In the genomic region with DNA sequence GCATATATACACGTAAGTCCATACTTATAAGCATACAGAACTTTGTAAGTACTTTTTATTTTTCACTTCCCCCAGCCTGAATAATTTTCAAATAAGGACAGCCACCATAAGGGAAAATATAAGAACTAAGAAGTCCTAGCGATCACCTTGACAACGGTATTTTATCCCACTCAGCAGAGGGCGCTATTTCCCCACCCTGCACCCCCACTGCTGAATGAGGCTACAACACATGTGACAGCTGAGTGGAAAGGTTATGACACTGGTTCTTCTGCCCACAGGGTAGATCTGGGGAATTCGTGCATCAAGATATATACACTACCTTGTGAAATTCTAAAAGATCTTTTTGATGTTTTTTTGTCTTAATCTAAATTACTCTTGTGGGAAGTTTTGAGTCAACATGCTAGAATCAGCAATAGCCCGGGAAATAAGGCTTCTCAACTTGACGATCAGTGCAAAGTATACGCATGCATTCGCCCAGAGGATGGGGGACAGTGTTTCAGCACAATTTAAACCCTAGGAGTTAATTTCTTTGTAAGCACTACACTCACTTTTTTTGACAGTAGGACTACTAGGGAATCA, we compare ENCODE assay signal across 8 cellular contexts.
A peak's percentile ranks its signal among the peaks of the same experiment; 100 is the strongest.
DNase-seq lines count a peak whose midpoint lies in the region; ATAC-seq and TF ChIP-seq lines count a peak whose summit lies in the region.

No MANE protein-coding gene starts in this region.

- H3K23ac ChIP-seq in mesenchymal stem cell (ENCODE audit: low read length in 2 of 2), result no peak overlapping the region

- H2AK5ac ChIP-seq in mesenchymal stem cell (ENCODE audit: low read length, severe bottlenecking), result no peak overlapping the region

- no peak overlapping the region for H3K4ac ChIP-seq in mesenchymal stem cell (ENCODE audit: low read depth in 1 of 2, low read length in 2 of 2)

- 52% methylated on average over 8 of the region's 9 CpGs for WGBS in mesenchymal stem cell

- DNase-seq in G401 (ENCODE audit: low spot score) (peak; percentile 8), MG63 (peak; percentile 15), chondrocyte (ENCODE audit: low spot score) (no peak), mesenchymal stem cell (peak; percentile 59), NCI-H2227 treated with DMSO at 0.1 percent for 48 hours (lab: John Stamatoyannopoulos, UW) (no peak)
- DNase-seq in activated CD4-positive, CD25-positive, alpha-beta regulatory T cell treated with anti-CD3 and anti-CD28 coated beads, Interleukin-2, amount 50 U/mL, for 16 hours (ENCODE audit: low read depth, low spot score), result peak; percentile 24
- peak; percentile 22 for DNase-seq in stimulated activated CD8-positive, alpha-beta memory T cell treated with anti-CD3 and anti-CD28 coated beads, Interleukin-7, amount 100 ng/mL, for 24 hours (ENCODE audit: low read depth)

- H3K27ac Mint-ChIP-seq in chondrocyte (ENCODE audit: unreplicated experiment), result no peak overlapping the region

- no peak overlapping the region for H3K4me2 ChIP-seq in mesenchymal stem cell (ENCODE audit: low read length, poor library complexity, severe bottlenecking)

- H3K9me3 ChIP-seq in MG63, result no peaks in the 10 kb centered on the region
- no peaks in the 10 kb centered on the region for H3K9me3 ChIP-seq in mesenchymal stem cell (ENCODE audit: control insufficient read depth, low read length)

- H3K4me1 ChIP-seq in mesenchymal stem cell (ENCODE audit: control insufficient read depth, insufficient read depth, low read depth, low read length), result no peaks in the 10 kb centered on the region

- no peak overlapping the region for H2BK5ac ChIP-seq in mesenchymal stem cell (ENCODE audit: low read depth, low read length, poor library complexity, severe bottlenecking)

- H3K4me3 Mint-ChIP-seq in chondrocyte (ENCODE audit: unreplicated experiment), result no peak overlapping the region

- H2BK12ac ChIP-seq in mesenchymal stem cell (ENCODE audit: low read length in 2 of 2), result no peak overlapping the region

- H3K4me1 Mint-ChIP-seq in chondrocyte (ENCODE audit: low read depth), result no peaks in the 10 kb centered on the region

- no peaks in the 10 kb centered on the region for H3K9me3 Mint-ChIP-seq in chondrocyte (ENCODE audit: low read depth)

- no peak overlapping the region for H2BK15ac ChIP-seq in mesenchymal stem cell (ENCODE audit: low read depth, poor library complexity, severe bottlenecking)

- in situ Hi-C loops in G401 (cut with HindIII; ENCODE audit: low sequenced_read_pairs), result no loop called here

- H2AFZ ChIP-seq in mesenchymal stem cell (ENCODE audit: low read depth, low read length), result no peak overlapping the region

- H4K91ac ChIP-seq in mesenchymal stem cell (ENCODE audit: low read length), result no peak overlapping the region

- H3K27me3 Mint-ChIP-seq in chondrocyte (ENCODE audit: low read depth), result peaks cover 43% of the 10 kb centered on the region

- peak; percentile 81 for TF ChIP-seq CTCF in chondrocyte (IDR thresholded peaks at IDR 0.05)

- H3K27ac ChIP-seq in mesenchymal stem cell (ENCODE audit: low read length, poor library complexity, severe bottlenecking), result no peak overlapping the region

- no peaks in the 10 kb centered on the region for H3K27me3 ChIP-seq in MG63
- H3K27me3 ChIP-seq in mesenchymal stem cell (ENCODE audit: control insufficient read depth in 1 of 2, insufficient read depth in 1 of 2, low read length in 2 of 2), result peaks cover 6 to 11% of the 10 kb centered on the region in 2 experiments

- peak; percentile 80 for ATAC-seq in GM21825 (IDR thresholded peaks at IDR 0.05; ENCODE audit: unreplicated experiment)

- H2BK120ac ChIP-seq in mesenchymal stem cell (ENCODE audit: low read depth, low read length), result no peak overlapping the region

- H3K36me3 ChIP-seq in MG63 (no peaks in the 10 kb centered on the region), mesenchymal stem cell (ENCODE audit: control insufficient read depth in 1 of 2, insufficient read depth in 2 of 2, low read depth in 1 of 2, low read length in 2 of 2) (no peaks in the 10 kb centered on the region)

- H4K8ac ChIP-seq in mesenchymal stem cell (ENCODE audit: low read length), result no peak overlapping the region

- H3K79me1 ChIP-seq in mesenchymal stem cell (replicated peaks; ENCODE audit: low read length, poor library complexity, severe bottlenecking), result no peaks in the 10 kb centered on the region

- H3K4me3 ChIP-seq in MG63 (no peak overlapping the region), mesenchymal stem cell (ENCODE audit: insufficient read depth in 1 of 2, low read depth in 1 of 2, low read length in 2 of 2) (no peak overlapping the region)

- no peak overlapping the region for H3K18ac ChIP-seq in mesenchymal stem cell (ENCODE audit: low read depth in 1 of 2, low read length in 2 of 2)

- H3K36me3 Mint-ChIP-seq in chondrocyte (ENCODE audit: low read depth), result peaks cover 2% of the 10 kb centered on the region

- H3K14ac ChIP-seq in mesenchymal stem cell (ENCODE audit: low read length in 2 of 2), result no peak overlapping the region

- H3K9ac ChIP-seq in mesenchymal stem cell (ENCODE audit: low read length), result no peak overlapping the region

Comparison
In these comparisons a context has a peak if more than half of its experiments do, and no peak if none do; other contexts are left out.
1. DNase-seq: peak in G401 (single experiment), MG63 (single experiment), activated CD4-positive, CD25-positive, alpha-beta regulatory T cell treated with anti-CD3 and anti-CD28 coated beads, Interleukin-2, amount 50 U/mL, for 16 hours (single experiment), mesenchymal stem cell (single experiment) and stimulated activated CD8-positive, alpha-beta memory T cell treated with anti-CD3 and anti-CD28 coated beads, Interleukin-7, amount 100 ng/mL, for 24 hours (single experiment); none in chondrocyte (single experiment) and NCI-H2227 treated with DMSO at 0.1 percent for 48 hours (single experiment).